Comparison of ENCODE assay signal across 8 cellular contexts in the genomic region with DNA sequence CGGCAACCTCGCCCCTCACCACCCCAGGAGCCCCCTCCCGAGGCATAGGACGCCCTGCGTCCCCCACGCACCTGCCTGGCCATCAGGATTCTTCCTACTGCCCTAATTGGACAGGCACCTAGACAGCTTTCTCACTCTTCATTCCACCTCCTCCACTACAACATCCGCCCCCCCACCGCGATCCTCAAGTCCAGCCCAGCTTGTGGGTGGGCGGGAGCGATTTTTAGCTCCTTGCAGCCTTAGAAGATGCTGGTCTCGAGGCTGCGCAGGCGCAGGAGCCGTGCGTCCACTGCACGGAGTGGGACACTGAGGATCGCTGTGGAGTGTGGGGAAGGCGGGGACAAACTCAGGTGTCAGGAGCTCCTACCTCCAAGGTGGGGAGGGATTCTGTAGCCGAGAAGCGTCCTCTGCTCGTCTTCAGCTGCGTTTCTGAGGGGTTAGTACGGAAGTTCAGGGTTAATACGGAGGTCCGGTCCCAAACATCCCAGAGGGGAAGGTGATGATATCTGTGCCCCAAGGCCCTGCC. TPM values are rescaled to one million over a fixed set of nuclear protein-coding genes. Genes with fewer than 3 reads are reported as not detected.
DNase-seq lines count a peak whose midpoint lies in the region; TF ChIP-seq lines count a peak whose summit lies in the region.

RTBDN (minus strand) TSS at position 162 of the 526 bp plus-strand sequence. CDS start 4,600 bp downstream, outside the sequence.

- peak within 1 kb of the TSS; percentile 83 for H3K9ac ChIP-seq in NT2/D1 (ENCODE audit: insufficient read length, low read depth)

- H3K27ac ChIP-seq in sigmoid colon: no peak within 1 kb of the TSS

- H3K9me3 ChIP-seq in NT2/D1 (ENCODE audit: insufficient read depth, low read length) (no peaks in the 10 kb centered on the region), sigmoid colon (no peaks in the 10 kb centered on the region)

- 9 to 11% methylated on average over 26 of the region's 26 CpGs for WGBS in sigmoid colon, 2 donors

- TF ChIP-seq POLR2A in sigmoid colon (IDR thresholded peaks at IDR 0.05): no peak

- H3K27me3 ChIP-seq in NT2/D1 (ENCODE audit: insufficient read depth, insufficient read length) (peaks cover 31% of the 10 kb centered on the region), sigmoid colon (peaks cover 85 to 100% (median 92%) of the 10 kb centered on the region in 3 donors)

- intact Hi-C loops in sigmoid colon (cut with DNase I): no loop called here

- H3K4me3 ChIP-seq in NT2/D1 (ENCODE audit: insufficient read length, low read depth) (peak within 1 kb of the TSS; percentile 61), epithelial cell of esophagus (ENCODE audit: low read length) (peak within 1 kb of the TSS; percentile 30), sigmoid colon (peak within 1 kb of the TSS in 3 of 4 donors; percentile 31 to 44 (median 43))

- H3K36me3 ChIP-seq in NT2/D1 (ENCODE audit: insufficient read depth, insufficient read length, low read length): no peaks in the 10 kb centered on the region
- H3K36me3 ChIP-seq in sigmoid colon: no peaks in the 10 kb centered on the region

- TF ChIP-seq CTCF in epithelial cell of esophagus (IDR thresholded peaks at IDR 0.05; ENCODE audit: insufficient read depth, low read depth, low read length, missing control alignments): no peak
- TF ChIP-seq CTCF in sigmoid colon (IDR thresholded peaks at IDR 0.05): no peak

- no peak for TF ChIP-seq EP300 in sigmoid colon (IDR thresholded peaks at IDR 0.05)

- DNase-seq in DMS53 (lab: John Stamatoyannopoulos, UW) (peak; percentile 53), DMS53 treated with DMSO at 0.1 percent for 48 hours (lab: John Stamatoyannopoulos, UW; ENCODE audit: unreplicated experiment) (no peak), NT2/D1 (ENCODE audit: low read depth, low spot score) (no peak), epithelial cell of esophagus (ENCODE audit: low read depth) (no peak), sigmoid colon (no peak), activated gamma-delta T cell treated with Interleukin-2 at 50 U/mL for 16 hours (no peak), NCI-H345 treated with DMSO at 0.1 percent for 48 hours (lab: John Stamatoyannopoulos, UW; ENCODE audit: unreplicated experiment) (no peak), midbrain (lab: John Stamatoyannopoulos, UW) (no peak)

- H3K4me1 ChIP-seq in NT2/D1 (ENCODE audit: insufficient read depth, insufficient read length) (peaks cover 10% of the 10 kb centered on the region), sigmoid colon (peaks cover 0 to 34% (median 26%) of the 10 kb centered on the region in 4 donors)

RNA-seq across cellular contexts. Expression of gene RTBDN, which starts in this region (rescaled TPM):
- total RNA-seq in sigmoid colon: 1 to 10 TPM in 1 of 4 donors, under 1 TPM in 1, not detected in 2; 0.82 to 1.8 TPM
- under 1 TPM in 1 of 3 donors, not detected in 2; 0.83 TPM for polyA plus RNA-seq in sigmoid colon
